In the genomic region with DNA sequence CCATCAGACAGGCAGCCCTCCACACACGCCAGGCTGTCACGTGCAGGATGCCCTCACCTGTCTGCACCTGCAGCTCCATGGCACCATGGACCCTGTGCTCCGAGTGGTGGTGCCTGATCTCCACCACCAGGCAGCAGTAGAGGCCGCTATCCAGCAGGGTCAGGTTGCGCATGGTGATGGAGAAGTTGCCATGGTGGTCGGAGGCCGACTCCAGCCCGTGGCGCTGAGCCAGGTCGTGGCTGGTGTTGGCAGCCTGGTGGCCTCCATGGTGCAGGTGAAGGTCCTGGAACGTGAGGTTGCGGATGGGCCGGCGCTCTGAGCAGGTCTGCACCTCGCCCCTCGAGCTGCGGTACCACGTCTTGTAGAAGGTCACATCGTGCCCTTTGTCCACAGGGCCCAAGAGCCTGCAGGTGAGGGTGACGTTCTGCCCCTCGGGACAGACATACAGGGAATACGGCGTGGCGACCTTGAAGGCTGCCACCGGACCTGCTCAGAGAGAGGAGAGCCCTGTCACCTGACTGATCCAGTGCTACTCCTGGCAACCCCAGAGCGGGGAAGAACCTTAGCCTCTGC, we compare ENCODE assay signal across 10 cellular contexts. TPM values are rescaled to one million over a fixed set of nuclear protein-coding genes. Genes with fewer than 3 reads are reported as not detected.
DNase-seq lines count a peak whose midpoint lies in the region; ATAC-seq, FAIRE-seq and TF ChIP-seq lines count a peak whose summit lies in the region.
"Had no signal": no experiment of that assay in that cellular context is flagged by ENCODE, and none has a peak within 500 bp of the region (broad histone marks: within the 10 kb centered on the region; RNA-seq: fewer than 3 reads in every experiment).

No MANE protein-coding gene starts in this region.

- H3K9me3 ChIP-seq in CD4-positive, alpha-beta memory T cell (ENCODE audit: control insufficient read depth in 1 of 2, low read length in 2 of 2), result no peaks in the 10 kb centered on the region
- H3K9me3 ChIP-seq in H9 (ENCODE audit: control insufficient read depth, low read depth, low read length), result no peaks in the 10 kb centered on the region
- H3K9me3 ChIP-seq in K562 (replicated peaks; ENCODE audit: control insufficient read depth, insufficient read depth, low read depth, low read length), result no peaks in the 10 kb centered on the region

- in situ Hi-C loops in K562 (cut with MboI), result no loop called here

- H3K18ac ChIP-seq in H9 (ENCODE audit: insufficient read length, low read depth, low read length), result no peak overlapping the region

- peaks cover 0 to 2% (median 0%) of the 10 kb centered on the region in 8 donors for H3K9me3 Mint-ChIP-seq in CD4-positive, alpha-beta memory T cell
- H3K9me3 Mint-ChIP-seq in H9 (no peaks in the 10 kb centered on the region; a peak in 1 of 5 replicates), memory B cell (no peaks in the 10 kb centered on the region)

- DNase-seq in CD4-positive, alpha-beta memory T cell, result peak in 1 of 5 donors; percentile 16
- peak; percentile 70 for DNase-seq in H9
- DNase-seq in K562 (ENCODE audit: extremely low read depth in 1 of 4, low spot score in 3 of 4), result peak in 3 of 4 experiments; percentile 29 to 38 (median 37)
- no peak for DNase-seq in memory B cell (ENCODE audit: low spot score in 2 of 2)
- no peak for DNase-seq in stimulated activated CD4-positive, alpha-beta T cell treated with anti-CD3 and anti-CD28 coated beads, Interleukin-4, amount 100 ng/mL, for 1 hour
- no peak for DNase-seq in hypothalamus (lab: John Stamatoyannopoulos, UW)
- DNase-seq in activated CD8-positive, alpha-beta memory T cell treated with anti-CD3 and anti-CD28 coated beads, Interleukin-2, amount 50 U/mL, for 4 hours, result no peak
- DNase-seq: dorsolateral prefrontal cortex had no signal

- H3K27ac Mint-ChIP-seq in CD4-positive, alpha-beta memory T cell, result peak overlapping the region; percentile 22 to 99 (median 86)
- no peak overlapping the region for H3K27ac Mint-ChIP-seq in H9
- H3K27ac Mint-ChIP-seq in memory B cell, result peak overlapping the region; percentile 28

- H3T11ph ChIP-seq in H9 (ENCODE audit: low read length), result no peak overlapping the region

- no peak overlapping the region for H4K5ac ChIP-seq in H9 (ENCODE audit: insufficient read length, low read depth, low read length)

- no peak overlapping the region for H3K4me2 ChIP-seq in H9 (ENCODE audit: insufficient read depth, insufficient read length, low read length)
- H3K4me2 ChIP-seq in K562 (ENCODE audit: insufficient read depth, low read length), result no peak overlapping the region
- H3K4me2 ChIP-seq: hepatocyte had no signal

- POLR2A ChIA-PET in CD4-positive, alpha-beta memory T cell (lab: Charles Lee; ENCODE audit: partially characterized antibody), result interaction anchor here (1.0 to 18.5 kb wide), 4 partner anchors 9 to 34 kb away, joined by 3 to 1035 read pairs (median 224); no protein-coding TSS in a partner anchor
- POLR2A ChIA-PET in K562 (lab: Yijun Ruan, JAX), result interaction anchor here (0.5 kb wide), 1 partner anchor 353 kb away, joined by 3 read pairs; no protein-coding TSS in a partner anchor

- H3K14ac ChIP-seq in H9 (ENCODE audit: insufficient read depth, low read length), result no peak overlapping the region

- H3K4me3 ChIP-seq in CD4-positive, alpha-beta memory T cell (ENCODE audit: low read length in 2 of 2), result no peak overlapping the region
- H3K4me3 ChIP-seq in K562, result no peak overlapping the region
- H3K4me3 ChIP-seq: dorsolateral prefrontal cortex, hepatocyte had no signal

- no peak overlapping the region for H3K4ac ChIP-seq in H9 (ENCODE audit: low read depth, low read length)

- peak overlapping the region; percentile 46 for H3K27ac ChIP-seq in CD4-positive, alpha-beta memory T cell (ENCODE audit: low read depth, low read length)
- H3K27ac ChIP-seq in H9 (ENCODE audit: insufficient read length, low read depth, low read length) (no peak overlapping the region), K562 (ENCODE audit: extremely low read depth, low read depth, low read length) (no peak overlapping the region)
- H3K27ac ChIP-seq: hepatocyte had no signal

- no peak overlapping the region for H3K9ac ChIP-seq in H9 (ENCODE audit: extremely low read depth, insufficient read length, low read length)
- H3K9ac ChIP-seq in K562 (ENCODE audit: insufficient read depth in 1 of 2, low read depth in 2 of 2, low read length in 2 of 2), result no peak overlapping the region

- H3K36me3 ChIP-seq in CD4-positive, alpha-beta memory T cell (ENCODE audit: insufficient read depth, low read length), result peaks cover 67% of the 10 kb centered on the region
- H3K36me3 ChIP-seq in K562 (ENCODE audit: control insufficient read depth, insufficient read depth, low read length), result no peaks in the 10 kb centered on the region

- H2BK120ac ChIP-seq in H9 (ENCODE audit: low read depth, low read length, poor library complexity, severe bottlenecking), result no peak overlapping the region

- no peaks in the 10 kb centered on the region for H3K27me3 Mint-ChIP-seq in CD4-positive, alpha-beta memory T cell
- H3K27me3 Mint-ChIP-seq in H9 (ENCODE audit: low read depth) (peaks cover 6% of the 10 kb centered on the region), memory B cell (no peaks in the 10 kb centered on the region)

- no peak overlapping the region for H2AK5ac ChIP-seq in H9 (ENCODE audit: insufficient read length, low read length)

- WGBS in H9 (ENCODE audit: extremely low coverage, insufficient read length, low lambda C conversion rate), result no CpG with 5 or more reads among the region's 26 CpGs
- 57% methylated on average over 26 of the region's 26 CpGs for WGBS in K562 (ENCODE audit: insufficient coverage, low coverage, missing lambda C conversion rate)

- H3K9me1 ChIP-seq in K562 (ENCODE audit: control insufficient read depth, insufficient read depth, low read length), result no peaks in the 10 kb centered on the region

- FAIRE-seq in K562 (lab: Jason Lieb, UNC), result no peak

- H2AFZ ChIP-seq in H9 (ENCODE audit: low read length) (no peak overlapping the region), K562 (ENCODE audit: low read depth, low read length) (no peak overlapping the region)
- H2AFZ ChIP-seq: hepatocyte had no signal

- H3K27me3 ChIP-seq in CD4-positive, alpha-beta memory T cell (ENCODE audit: insufficient read depth, low read length), result no peaks in the 10 kb centered on the region
- no peaks in the 10 kb centered on the region for H3K27me3 ChIP-seq in H9 (ENCODE audit: insufficient read depth, low read length)
- peaks cover 0 to 13% of the 10 kb centered on the region in 2 experiments; a peak in 2 of 5 replicates for H3K27me3 ChIP-seq in K562 (ENCODE audit: control insufficient read depth in 2 of 2, insufficient read depth in 2 of 2, low read length in 2 of 2)
- H3K27me3 ChIP-seq: dorsolateral prefrontal cortex, hepatocyte had no signal

- peak overlapping the region in 7 of 8 donors; percentile 18 to 81 (median 67) for H3K4me3 Mint-ChIP-seq in CD4-positive, alpha-beta memory T cell
- H3K4me3 Mint-ChIP-seq in H9 (no peak overlapping the region), memory B cell (no peak overlapping the region)

- no peaks in the 10 kb centered on the region for H3K23me2 ChIP-seq in H9 (ENCODE audit: insufficient read length, low read depth, low read length, poor library complexity, severe bottlenecking)

- TF ChIP-seq CTCF in H9 (conservative IDR thresholded peaks at IDR 0.05) (peak; percentile 58), K562 (IDR thresholded peaks at IDR 0.05 in 2 of 3, conservative IDR thresholded peaks at IDR 0.05 in 1 of 3; ENCODE audit: insufficient read depth in 2 of 3, low read depth in 1 of 3, low read length in 3 of 3) (peak; percentile 46 to 74 (median 61))

- H2BK20ac ChIP-seq in H9 (ENCODE audit: low read depth, low read length, poor library complexity, severe bottlenecking), result no peak overlapping the region

- no peaks in the 10 kb centered on the region for H3K79me1 ChIP-seq in H9 (ENCODE audit: insufficient read depth, low read depth, low read length, poor library complexity, severe bottlenecking)

- no peaks in the 10 kb centered on the region for H4K20me1 ChIP-seq in H9 (ENCODE audit: control insufficient read depth, insufficient read depth, insufficient read length)
- no peaks in the 10 kb centered on the region; the same call in 1 of the 2 replicates for H4K20me1 ChIP-seq in K562 (replicated peaks; ENCODE audit: control insufficient read depth, insufficient read depth, low read length)

- H4K8ac ChIP-seq in H9 (replicated peaks; ENCODE audit: insufficient read length, low read depth, low read length), result no peak overlapping the region

- H3K23ac ChIP-seq in H9 (ENCODE audit: insufficient read length, low read depth, low read length), result no peak overlapping the region

- H3K56ac ChIP-seq in H9 (ENCODE audit: insufficient read length, low read depth, low read length), result no peak overlapping the region

- CTCF ChIA-PET in CD4-positive, alpha-beta memory T cell (lab: Charles Lee; ENCODE audit: partially characterized antibody), result interaction anchor here (4.6 to 16.3 kb wide), 2 partner anchors 12 to 62 kb away, joined by 33 to 379 read pairs; partner anchors contain the start of gene VSIR
- CTCF ChIA-PET in K562 (lab: Yijun Ruan, JAX; ENCODE audit: low intra/inter-chr PET ratio), result interaction anchor here (1.3 kb wide), 1 partner anchor 135 kb away, joined by 7 read pairs; no protein-coding TSS in a partner anchor

- H3K79me2 ChIP-seq in H9 (ENCODE audit: insufficient read depth, low read length), result no peaks in the 10 kb centered on the region
- no peaks in the 10 kb centered on the region for H3K79me2 ChIP-seq in K562 (ENCODE audit: control insufficient read depth, insufficient read depth, low read length)
- H3K79me2 ChIP-seq: hepatocyte had no signal

- TF ChIP-seq EP300 in K562 (IDR thresholded peaks at IDR 0.05; ENCODE audit: low read length), result no peak

- H2BK5ac ChIP-seq in H9 (ENCODE audit: insufficient read length, low read length), result no peak overlapping the region

- H3K4me1 ChIP-seq in CD4-positive, alpha-beta memory T cell (ENCODE audit: insufficient read depth, low read length), result peaks cover 94% of the 10 kb centered on the region
- no peaks in the 10 kb centered on the region for H3K4me1 ChIP-seq in H9 (ENCODE audit: insufficient read depth, low read length)
- peaks cover 8 to 28% of the 10 kb centered on the region in 2 experiments; a peak in 4 of 5 replicates for H3K4me1 ChIP-seq in K562 (replicated peaks in 1 of 2; ENCODE audit: control insufficient read depth in 2 of 2, insufficient read depth in 2 of 2, low read length in 2 of 2)

- peaks cover 40 to 89% of the 10 kb centered on the region in 2 donors for H3K36me3 Mint-ChIP-seq in CD4-positive, alpha-beta memory T cell
- H3K36me3 Mint-ChIP-seq in H9 (ENCODE audit: insufficient read depth in 1 of 3, low read depth in 3 of 3), result no peaks in the 10 kb centered on the region
- H3K36me3 Mint-ChIP-seq in memory B cell, result peaks cover 15% of the 10 kb centered on the region

- H2BK15ac ChIP-seq in H9 (ENCODE audit: low read depth, low read length), result no peak overlapping the region

- no TSS peak for BruUV-seq in K562 (replicated peaks; lab: Mats Ljungman, UMichigan)

- peaks cover 67 to 100% (median 84%) of the 10 kb centered on the region in 4 donors for H3K4me1 Mint-ChIP-seq in CD4-positive, alpha-beta memory T cell
- H3K4me1 Mint-ChIP-seq in H9, result peaks cover 11 to 12% of the 10 kb centered on the region in 2 experiments
- peaks cover 44% of the 10 kb centered on the region for H3K4me1 Mint-ChIP-seq in memory B cell

- no peak for TF ChIP-seq POLR2A in K562 (conservative IDR thresholded peaks at IDR 0.05)

- H4K91ac ChIP-seq in H9 (ENCODE audit: insufficient read length, low read depth, low read length), result no peak overlapping the region

- intact Hi-C loops in CD4-positive, alpha-beta memory T cell (cut with micrococcal nuclease), result no loop called here
- intact Hi-C loops in K562 (cut with micrococcal nuclease), result no loop called here

- H2BK12ac ChIP-seq in H9 (ENCODE audit: insufficient read length, low read depth, low read length), result no peak overlapping the region

- peak in 1 of 2 experiments; percentile 52; a peak in 3 of 4 replicates for TF ChIP-seq RAD21 in K562 (CRISPR knock-in tag; conservative IDR thresholded peaks at IDR 0.05 in 1 of 2, IDR thresholded peaks at IDR 0.05 in 1 of 2)

- ATAC-seq in K562 (peak; percentile 80), memory B cell (ENCODE audit: low read depth) (no peak), HG02970 (IDR thresholded peaks at IDR 0.05; ENCODE audit: low FRiP score, unreplicated experiment) (no peak)

RNA-seq across cellular contexts. Expression of gene VSIR, which starts 11.7 kb away (rescaled TPM):
- 10 to 100 TPM; 97.8 to 98.4 TPM for total RNA-seq in CD4-positive, alpha-beta memory T cell
- 100 to 1,000 TPM; 350 to 372 TPM for polyA plus RNA-seq in CD4-positive, alpha-beta memory T cell
- total RNA-seq in H9 (2021) (0.11 and 0.31 TPM in 2 replicates), K562 (2014; rRNA removed) (12.7 and 13.1 TPM in 2 replicates), K562 (2014; rRNA removed; fragmentation: Illumina TruSeq; extraction: Trizol) (2.4 and 3.0 TPM in 2 replicates), K562 (2015; rRNA removed; fragmentation: Illumina TruSeq; extraction: Trizol) (20.1 and 20.5 TPM in 2 replicates), K562 (2021) (15.2 and 15.7 TPM in 2 replicates)
- total RNA-seq in K562 (2011; cell fraction: chromatin; rRNA removed; ENCODE audit: low replicate concordance), result 4.2 and 14.4 TPM in 2 replicates
- total RNA-seq in K562 (2011; cell fraction: nucleolus; rRNA removed), result 9.6 and 14.8 TPM in 2 replicates
- total RNA-seq in K562 (2011; cell fraction: nucleoplasm; rRNA removed), result 9.2 and 10.6 TPM in 2 replicates
- polyA plus RNA-seq in K562 (2011; rRNA removed) (6.3 and 7.9 TPM in 2 replicates), K562 (2014; fragmentation: Illumina TruSeq; extraction: Trizol) (12.1 and 15.1 TPM in 2 replicates), K562 (2014; fragmentation: Nextera tagmentation; extraction: Ambion mirVana) (under 1 TPM; 0.14 to 0.41 TPM), K562 (2014; rRNA removed) (9.3 and 12.6 TPM in 2 replicates)
- polyA plus RNA-seq in K562 (2011; cell fraction: cytosol; rRNA removed), result 4.8 and 19.8 TPM in 2 replicates
- 7.5 and 24.7 TPM in 2 replicates for polyA plus RNA-seq in K562 (2011; cell fraction: nucleus; rRNA removed)
- polyA plus RNA-seq in K562 (2012), result 17.5 and 209 TPM in 2 replicates
- polyA minus RNA-seq in K562 (2011; rRNA and poly(A)+ RNA removed), result 2.1 and 6.2 TPM in 2 replicates
- 4.9 and 8.1 TPM in 2 replicates for polyA minus RNA-seq in K562 (2011; cell fraction: cytosol; rRNA and poly(A)+ RNA removed)
- 6.1 and 8.9 TPM in 2 replicates for polyA minus RNA-seq in K562 (2011; cell fraction: nucleus; rRNA and poly(A)+ RNA removed)

RNA-seq across cellular contexts. Expression of gene C10orf105, which starts 42.0 kb away (rescaled TPM):
- under 1 TPM; 0.11 to 0.12 TPM for total RNA-seq in CD4-positive, alpha-beta memory T cell
- polyA plus RNA-seq in CD4-positive, alpha-beta memory T cell, result under 1 TPM; 0.07 TPM
- total RNA-seq in H9 (2021) (0.24 and 0.26 TPM in 2 replicates), K562 (2014; rRNA removed) (not detected in 2 replicates), K562 (2014; rRNA removed; fragmentation: Illumina TruSeq; extraction: Trizol) (0.03 and 0.04 TPM in 2 replicates), K562 (2015; rRNA removed; fragmentation: Illumina TruSeq; extraction: Trizol) (0.15 and 0.25 TPM in 2 replicates), K562 (2021) (0.09 TPM in 2 replicates)
- total RNA-seq in K562 (2011; cell fraction: chromatin; rRNA removed; ENCODE audit: low replicate concordance), result 0.09 TPM in 1 of 2 replicates, not detected in the other
- total RNA-seq in K562 (2011; cell fraction: nucleolus; rRNA removed), result 0.17 TPM in 1 of 2 replicates, not detected in the other
- not detected in 2 replicates for total RNA-seq in K562 (2011; cell fraction: nucleoplasm; rRNA removed)
- polyA plus RNA-seq in K562 (2011; rRNA removed) (0.04 TPM in 2 replicates), K562 (2014; fragmentation: Illumina TruSeq; extraction: Trizol) (0.03 and 0.07 TPM in 2 replicates), K562 (2014; fragmentation: Nextera tagmentation; extraction: Ambion mirVana) (not detected), K562 (2014; rRNA removed) (0.04 and 0.11 TPM in 2 replicates)
- polyA plus RNA-seq in K562 (2011; cell fraction: cytosol; rRNA removed), result 0.01 and 0.12 TPM in 2 replicates
- 0.10 TPM in 1 of 2 replicates, not detected in the other for polyA plus RNA-seq in K562 (2011; cell fraction: nucleus; rRNA removed)
- polyA plus RNA-seq in K562 (2012), result 0.40 and 0.58 TPM in 2 replicates
- polyA minus RNA-seq in K562 (2011; rRNA and poly(A)+ RNA removed), result 0.18 TPM in 1 of 2 replicates, not detected in the other
- polyA minus RNA-seq in K562 (2011; cell fraction: cytosol; rRNA and poly(A)+ RNA removed), result 0.19 TPM in 1 of 2 replicates, not detected in the other
- polyA minus RNA-seq in K562 (2011; cell fraction: nucleus; rRNA and poly(A)+ RNA removed), result under 0.01 and 0.11 TPM in 2 replicates
- total RNA-seq: hepatocyte had no signal
- polyA plus RNA-seq: hepatocyte had no signal

Comparison
In these comparisons a context has a peak if more than half of its experiments do, and no peak if none do; other contexts are left out.
1. DNase-seq: peak in H9 (single experiment) and K562 (3 of 4); none in memory B cell (0 of 2), stimulated activated CD4-positive, alpha-beta T cell treated with anti-CD3 and anti-CD28 coated beads, Interleukin-4, amount 100 ng/mL, for 1 hour (single experiment), hypothalamus (0 of 51) and activated CD8-positive, alpha-beta memory T cell treated with anti-CD3 and anti-CD28 coated beads, Interleukin-2, amount 50 U/mL, for 4 hours (single experiment).
2. H3K27ac Mint-ChIP-seq: peak in CD4-positive, alpha-beta memory T cell (7 of 7) and memory B cell (single experiment); none in H9 (0 of 3).
3. H3K4me3 Mint-ChIP-seq: peak in CD4-positive, alpha-beta memory T cell (7 of 8); none in H9 (0 of 2) and memory B cell (single experiment).
4. RNA of gene VSIR, which starts 11.7 kb away (total RNA-seq): 97.8 to 98.4 TPM in CD4-positive, alpha-beta memory T cell; 2.4 to 20.5 TPM in K562 and 0.11 to 0.31 TPM in H9; every median in the first group is over 4 times any median in the second.